ENCODE assay signal across 24 cellular contexts in the genomic region with DNA sequence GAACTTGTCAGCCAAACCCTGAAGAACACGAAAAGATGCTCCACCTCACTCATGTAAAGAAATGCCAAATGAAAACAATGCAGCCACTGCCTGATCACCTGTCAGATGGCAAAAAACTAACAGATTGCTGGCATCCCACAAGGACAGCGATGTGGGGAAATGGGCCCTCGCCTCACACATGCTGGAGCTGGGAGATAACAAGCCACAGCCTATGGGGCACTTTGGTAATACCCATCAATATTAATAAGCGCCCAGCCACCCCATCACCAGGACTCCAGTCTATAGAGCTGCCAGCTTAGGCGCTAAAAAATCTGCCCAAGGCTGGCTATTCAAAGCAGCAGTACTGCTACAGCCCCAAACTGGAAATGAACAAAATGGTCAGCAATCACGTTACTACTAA. TPM values are rescaled to one million over a fixed set of nuclear protein-coding genes. Genes with fewer than 3 reads are reported as not detected.
"Had no signal": no experiment of that assay in that cellular context is flagged by ENCODE, and none has a peak within 500 bp of the region (broad histone marks: within the 10 kb centered on the region; RNA-seq: fewer than 3 reads in every experiment).

No MANE protein-coding gene starts in this region.

- DNase-seq: effector memory CD8-positive, alpha-beta T cell; gastrocnemius medialis; heart right ventricle; left ventricle myocardium superior; mesendoderm; naive thymus-derived CD8-positive, alpha-beta T cell; nucleus accumbens; ovary; stimulated activated CD4-positive, alpha-beta T cell treated with anti-CD3 and anti-CD28 coated beads, Interleukin-4, amount 100 ng/mL, for 1 hour; stimulated activated CD8-positive, alpha-beta memory T cell treated with anti-CD3 and anti-CD28 coated beads, Interleukin-4, amount 100 ng/mL, for 48 hours; stimulated activated naive CD8-positive, alpha-beta T cell treated with anti-CD3 and anti-CD28 coated beads, Interleukin-15, Interleukin-2, amounts not matched to agents 100 U/mL and 50 U/mL, for 24 hours; tibial artery had no signal

- H3K36me3 ChIP-seq: esophagus muscularis mucosa, gastrocnemius medialis, heart right ventricle, neural progenitor cell, ovary, right atrium auricular region, tibial artery had no signal

- H3K27me3 ChIP-seq: esophagus muscularis mucosa, gastrocnemius medialis, heart right ventricle, neural progenitor cell, ovary, right atrium auricular region, suprapubic skin had no signal

- H3K4me3 Mint-ChIP-seq: dendritic cell treated with granulocyte-macrophage colony-stimulating factor and Interleukin-4, amounts not matched to agents 40 ng/mL and 50 ng/mL, for 4 days; effector memory CD8-positive, alpha-beta T cell; naive thymus-derived CD8-positive, alpha-beta T cell; neural progenitor cell; stimulated activated effector memory CD8-positive, alpha-beta T cell treated with anti-CD3 and anti-CD28 coated beads, Interleukin-12 subunit alpha, Interleukin-12 subunit beta, amount 100 ng/mL, for 72 hours had no signal

- H3K9me3 ChIP-seq: esophagus muscularis mucosa, gastrocnemius medialis, heart right ventricle, ovary, right atrium auricular region, suprapubic skin, tibial artery had no signal

- H3K36me3 Mint-ChIP-seq: neural progenitor cell; stimulated activated effector memory CD8-positive, alpha-beta T cell treated with anti-CD3 and anti-CD28 coated beads, Interleukin-12 subunit alpha, Interleukin-12 subunit beta, amount 100 ng/mL, for 72 hours had no signal

- H3K4me3 ChIP-seq: esophagus muscularis mucosa, gastrocnemius medialis, heart right ventricle, lung, neural progenitor cell, ovary, right atrium auricular region, smooth muscle cell, suprapubic skin, tibial artery had no signal

- ATAC-seq: effector memory CD8-positive, alpha-beta T cell; gastrocnemius medialis; heart right ventricle; left colon; left ventricle myocardium superior; naive thymus-derived CD8-positive, alpha-beta T cell; stimulated activated effector memory CD8-positive, alpha-beta T cell treated with anti-CD3 and anti-CD28 coated beads, Interleukin-12 subunit alpha, Interleukin-12 subunit beta, amount 100 ng/mL, for 72 hours; stimulated activated naive CD8-positive, alpha-beta T cell treated with anti-CD3 and anti-CD28 coated beads, Interleukin-15, Interleukin-2, amounts not matched to agents 100 U/mL and 50 U/mL, for 24 hours had no signal

- H3K27ac ChIP-seq: epithelial cell of prostate, esophagus muscularis mucosa, gastrocnemius medialis, heart right ventricle, neural progenitor cell, ovary, right atrium auricular region, tibial artery had no signal

- H3K9ac ChIP-seq: neural progenitor cell had no signal

- H3K9me3 Mint-ChIP-seq: dendritic cell treated with granulocyte-macrophage colony-stimulating factor and Interleukin-4, amounts not matched to agents 40 ng/mL and 50 ng/mL, for 4 days; effector memory CD8-positive, alpha-beta T cell; stimulated activated effector memory CD8-positive, alpha-beta T cell treated with anti-CD3 and anti-CD28 coated beads, Interleukin-12 subunit alpha, Interleukin-12 subunit beta, amount 100 ng/mL, for 72 hours had no signal

- FAIRE-seq: colon had no signal

- H3K27ac Mint-ChIP-seq: dendritic cell treated with granulocyte-macrophage colony-stimulating factor and Interleukin-4, amounts not matched to agents 40 ng/mL and 50 ng/mL, for 4 days; naive thymus-derived CD8-positive, alpha-beta T cell; neural progenitor cell; stimulated activated effector memory CD8-positive, alpha-beta T cell treated with anti-CD3 and anti-CD28 coated beads, Interleukin-12 subunit alpha, Interleukin-12 subunit beta, amount 100 ng/mL, for 72 hours had no signal

- H3K4me1 ChIP-seq: esophagus muscularis mucosa, gastrocnemius medialis, heart right ventricle, neural progenitor cell, right atrium auricular region, tibial artery had no signal

RNA-seq across cellular contexts. Expression of a gene that starts 26.9 kb away (rescaled TPM):
- total RNA-seq: fibroblast of villous mesenchyme; naive thymus-derived CD8-positive, alpha-beta T cell had no signal
- polyA plus RNA-seq: smooth muscle cell had no signal
